Comparison of ENCODE assay signal across 11 cellular contexts in the genomic region with DNA sequence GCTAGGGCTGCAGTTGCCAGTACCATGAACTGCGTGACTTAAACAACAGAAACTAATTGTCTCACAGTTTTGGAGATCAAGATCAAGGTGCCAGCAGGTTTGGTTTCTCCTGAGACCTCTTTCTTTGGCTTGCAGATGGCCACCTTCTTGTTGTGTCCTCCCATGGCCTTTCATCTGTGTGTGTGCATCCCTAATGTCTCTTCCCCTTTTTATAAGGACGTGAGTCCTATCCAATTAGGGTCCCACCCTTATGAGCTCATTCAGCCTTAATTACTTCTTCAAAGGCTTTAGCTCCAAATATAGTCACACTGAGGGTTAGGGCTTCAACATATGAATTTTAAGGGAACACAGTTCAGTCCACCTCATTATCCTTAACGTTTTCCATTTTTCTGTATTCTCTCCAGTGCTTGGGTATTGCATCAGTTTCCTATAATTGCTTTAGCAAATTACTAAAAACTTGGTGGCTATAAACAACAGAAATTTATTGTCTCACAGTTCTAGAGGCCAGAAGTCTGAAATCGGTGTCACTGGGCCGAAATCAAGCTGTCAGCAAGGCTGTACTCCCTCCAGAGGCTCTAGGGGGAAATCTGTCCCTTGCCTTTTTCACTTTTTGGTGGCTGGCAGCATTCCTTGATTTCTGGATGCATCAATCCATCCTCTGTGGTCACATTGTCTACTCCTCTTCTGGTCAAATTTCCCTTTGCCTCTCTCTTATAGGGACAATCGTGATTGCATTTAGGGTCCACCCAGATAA. TPM values are rescaled to one million over a fixed set of nuclear protein-coding genes. Genes with fewer than 3 reads are reported as not detected.
A peak's percentile ranks its signal among the peaks of the same experiment; 100 is the strongest.
DNase-seq lines count a peak whose midpoint lies in the region; ATAC-seq and TF ChIP-seq lines count a peak whose summit lies in the region.
"Had no signal": no experiment of that assay in that cellular context is flagged by ENCODE, and none has a peak within 500 bp of the region (broad histone marks: within the 10 kb centered on the region; RNA-seq: fewer than 3 reads in every experiment).

No MANE protein-coding gene starts in this region.

- H3K4me1 Mint-ChIP-seq in activated CD4-positive, alpha-beta T cell treated with anti-CD3 and anti-CD28 coated beads for 36 hours, result peaks cover 70% of the 10 kb centered on the region
- peaks cover 36% of the 10 kb centered on the region for H3K4me1 Mint-ChIP-seq in osteocyte (ENCODE audit: unreplicated experiment)

- CTCF ChIA-PET in activated CD4-positive, alpha-beta T cell treated with anti-CD3 and anti-CD28 coated beads for 36 hours (lab: Charles Lee), result interaction anchor here (1.0 to 1.3 kb wide), 2 partner anchors 11 to 223 kb away, joined by 3 to 4 read pairs; no protein-coding TSS in a partner anchor

- peak overlapping the region; percentile 7 for H3K9ac ChIP-seq in adipocyte (ENCODE audit: low read length)

- H3K9me3 Mint-ChIP-seq in activated CD4-positive, alpha-beta T cell treated with anti-CD3 and anti-CD28 coated beads for 36 hours (ENCODE audit: low read depth), result no peaks in the 10 kb centered on the region
- no peaks in the 10 kb centered on the region for H3K9me3 Mint-ChIP-seq in osteocyte (ENCODE audit: unreplicated experiment)

- no peak overlapping the region for H3K4me3 ChIP-seq in adipocyte (ENCODE audit: low read length)
- H3K4me3 ChIP-seq: tibial nerve had no signal

- DNase-seq in activated CD4-positive, alpha-beta T cell treated with anti-CD3 and anti-CD28 coated beads for 36 hours, result no peak
- no peak for DNase-seq in activated CD4-positive, alpha-beta T cell treated with anti-CD3 and anti-CD28 coated beads, Interleukin-2, amount 50 U/mL, for 48 hours
- DNase-seq in MV-4-11 (lab: John Stamatoyannopoulos, UW) (peak; percentile 58), adipocyte (ENCODE audit: low read depth) (peak; percentile 55), osteocyte (ENCODE audit: extremely low spot score, unreplicated experiment) (no peak), NCI-H1417 treated with DMSO at 0.1 percent for 48 hours (lab: John Stamatoyannopoulos, UW) (no peak)
- DNase-seq: AML-193, caudate nucleus had no signal

- no peaks in the 10 kb centered on the region for H3K27me3 ChIP-seq in adipocyte (replicated peaks; ENCODE audit: control insufficient read depth, insufficient read depth, low read length)
- H3K27me3 ChIP-seq: tibial nerve had no signal

- peak overlapping the region; percentile 83 for H3K27ac Mint-ChIP-seq in activated CD4-positive, alpha-beta T cell treated with anti-CD3 and anti-CD28 coated beads for 36 hours
- no peak overlapping the region for H3K27ac Mint-ChIP-seq in osteocyte (ENCODE audit: unreplicated experiment)

- no peak for ATAC-seq in activated CD4-positive, alpha-beta T cell treated with anti-CD3 and anti-CD28 coated beads for 36 hours
- ATAC-seq in HG02885 (IDR thresholded peaks at IDR 0.05; ENCODE audit: poor library complexity, unreplicated experiment) (no peak), GM18520 (IDR thresholded peaks at IDR 0.05; ENCODE audit: unreplicated experiment) (no peak)

- no peak overlapping the region for H3K4me3 Mint-ChIP-seq in activated CD4-positive, alpha-beta T cell treated with anti-CD3 and anti-CD28 coated beads for 36 hours
- H3K4me3 Mint-ChIP-seq in osteocyte (ENCODE audit: unreplicated experiment), result no peak overlapping the region

- peaks cover 14% of the 10 kb centered on the region for H3K36me3 Mint-ChIP-seq in activated CD4-positive, alpha-beta T cell treated with anti-CD3 and anti-CD28 coated beads for 36 hours (ENCODE audit: low read depth)
- H3K36me3 Mint-ChIP-seq in osteocyte (ENCODE audit: unreplicated experiment), result peaks cover 6% of the 10 kb centered on the region

- POLR2A ChIA-PET in activated CD4-positive, alpha-beta T cell treated with anti-CD3 and anti-CD28 coated beads for 36 hours (lab: Charles Lee), result no interaction called here

- H3K9me3 ChIP-seq in adipocyte (ENCODE audit: control insufficient read depth, low read length), result no peaks in the 10 kb centered on the region
- H3K9me3 ChIP-seq: tibial nerve had no signal

- H3K27me3 Mint-ChIP-seq in activated CD4-positive, alpha-beta T cell treated with anti-CD3 and anti-CD28 coated beads for 36 hours, result no peaks in the 10 kb centered on the region
- H3K27me3 Mint-ChIP-seq in osteocyte (ENCODE audit: unreplicated experiment), result no peaks in the 10 kb centered on the region

- H3K4me1 ChIP-seq in adipocyte (ENCODE audit: control insufficient read depth, insufficient read depth, low read length), result peaks cover 47% of the 10 kb centered on the region

- intact Hi-C loops in activated CD4-positive, alpha-beta T cell treated with anti-CD3 and anti-CD28 coated beads for 36 hours (cut with DNase I, micrococcal nuclease), result loop anchor here (2.0 to 5.0 kb wide), 4 partner anchors 34 to 260 kb away; a partner anchor contains a TSS

- peak; percentile 19 for TF ChIP-seq CTCF in osteocyte (IDR thresholded peaks at IDR 0.05)

- peaks cover 10% of the 10 kb centered on the region for H3K36me3 ChIP-seq in adipocyte (ENCODE audit: control insufficient read depth, insufficient read depth, low read length, severe bottlenecking)
- H3K36me3 ChIP-seq: tibial nerve had no signal

RNA-seq across cellular contexts. Expression of a gene that starts 34.1 kb away (rescaled TPM):
- 10 to 100 TPM; 16.4 to 25.2 TPM for total RNA-seq in activated CD4-positive, alpha-beta T cell treated with anti-CD3 and anti-CD28 coated beads for 36 hours
- total RNA-seq in osteocyte, result 40.9 and 46.2 TPM in 2 replicates

Comparison
In these comparisons a context has a peak if more than half of its experiments do, and no peak if none do; other contexts are left out.
1. DNase-seq: peak in MV-4-11 (single experiment) and adipocyte (single experiment); none in activated CD4-positive, alpha-beta T cell treated with anti-CD3 and anti-CD28 coated beads for 36 hours (single experiment), activated CD4-positive, alpha-beta T cell treated with anti-CD3 and anti-CD28 coated beads, Interleukin-2, amount 50 U/mL, for 48 hours (0 of 2), osteocyte (single experiment) and NCI-H1417 treated with DMSO at 0.1 percent for 48 hours (single experiment).